ENCODE assay signal across 26 cellular contexts in genomic region chr2:119175517-119175916, GRCh38.
"Had no signal": no experiment of that assay in that cellular context is flagged by ENCODE, and none has a peak within 500 bp of the region (broad histone marks: within the 10 kb centered on the region; RNA-seq: fewer than 3 reads in every experiment).

No MANE protein-coding gene starts in this region.

- DNase-seq: activated CD4-positive, alpha-beta memory T cell treated with anti-CD3 and anti-CD28 coated beads, Interleukin-2, amount 10 ng/mL, durations not matched to agents 7 days and 5 days; activated CD4-positive, alpha-beta T cell treated with anti-CD3 and anti-CD28 coated beads for 1 hour; activated CD4-positive, alpha-beta T cell treated with anti-CD3 and anti-CD28 coated beads for 4 hours; activated CD4-positive, alpha-beta T cell treated with anti-CD3 and anti-CD28 coated beads, Interleukin-2, amount 10 ng/mL, durations not matched to agents 7 days and 5 days; activated CD4-positive, alpha-beta T cell treated with anti-CD3 and anti-CD28 coated beads, Interleukin-2, amount 50 U/mL, for 4 hours; activated CD8-positive, alpha-beta memory T cell treated with anti-CD3 and anti-CD28 coated beads, Interleukin-2, amount 50 U/mL, for 48 hours; activated gamma-delta T cell; activated naive CD4-positive, alpha-beta T cell; activated naive CD4-positive, alpha-beta T cell treated with anti-CD3 and anti-CD28 coated beads, Interleukin-2, amount 10 ng/mL, durations not matched to agents 7 days and 5 days; activated naive CD8-positive, alpha-beta T cell treated with anti-CD3 and anti-CD28 coated beads, Interleukin-2, amount 10 ng/mL, durations not matched to agents 7 days and 5 days; activated T-cell treated with anti-CD3 and anti-CD28 coated beads for 4 hours; activated T-cell treated with anti-CD3 and anti-CD28 coated beads, Interleukin-2, amount 50 U/mL, for 24 hours; activated T-cell treated with anti-CD3 and anti-CD28 coated beads, Interleukin-2, amount 50 U/mL, for 72 hours; amniotic stem cell; anterior cingulate cortex; caudate nucleus; cortex of kidney; dermis blood vessel endothelial cell; effector CD4-positive, alpha-beta T cell; effector memory CD8-positive, alpha-beta T cell; esophagus squamous epithelium; foreskin melanocyte; heart right ventricle; T-helper 1 cell; T-helper 17 cell; T1000 had no signal
